Comparison of ENCODE assay signal across 9 cellular contexts in the genomic region with DNA sequence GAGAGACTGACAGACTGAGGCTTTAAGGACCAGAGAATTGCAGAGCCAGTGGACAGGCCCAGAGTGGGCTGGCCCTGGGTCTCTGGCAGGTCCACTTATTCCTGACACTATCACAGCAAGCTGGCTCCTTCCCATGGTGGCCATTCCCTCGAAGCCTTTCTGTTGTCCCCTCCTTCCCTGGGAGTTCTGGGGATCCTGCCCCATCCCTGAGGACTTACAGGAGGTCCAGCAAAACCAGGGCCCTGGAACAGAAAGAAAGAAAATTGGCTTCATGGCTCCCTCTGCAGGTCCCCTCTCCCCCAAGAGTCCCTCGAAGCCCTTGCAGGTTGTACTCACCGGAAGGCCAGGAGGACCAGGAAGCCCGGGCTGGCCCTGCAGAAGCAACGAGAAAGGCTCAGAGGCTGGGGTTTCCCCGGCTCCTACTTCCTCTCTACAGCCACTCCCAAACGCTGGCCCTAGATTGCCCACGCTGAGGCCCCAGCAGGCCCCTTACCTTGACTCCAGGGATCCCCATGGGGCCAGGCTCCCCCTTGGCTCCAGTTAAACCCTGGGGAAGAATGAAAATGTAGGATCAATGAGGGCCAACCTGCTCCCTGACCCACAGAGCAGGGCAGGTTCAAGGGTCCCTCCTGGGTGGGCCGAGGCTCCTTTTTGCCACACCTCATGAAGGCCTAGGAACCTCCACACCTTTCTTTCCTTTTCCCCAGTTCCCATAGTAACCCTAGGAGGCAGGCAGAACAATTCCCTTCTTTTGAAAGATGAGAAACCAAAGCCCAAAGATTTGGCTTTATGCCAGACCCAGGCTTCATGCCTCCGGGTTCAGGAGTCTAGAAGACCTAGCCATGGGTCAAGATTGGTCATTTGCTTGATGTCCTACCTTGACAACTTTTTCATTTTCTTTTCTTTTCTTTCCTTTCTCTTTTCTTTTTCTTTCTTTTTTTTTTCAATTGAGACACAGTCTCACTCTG. TPM values are rescaled to one million over a fixed set of nuclear protein-coding genes. Genes with fewer than 3 reads are reported as not detected.
DNase-seq lines count a peak whose midpoint lies in the region; ATAC-seq lines count a peak whose summit lies in the region.
"Had no signal": no experiment of that assay in that cellular context is flagged by ENCODE, and none has a peak within 500 bp of the region (broad histone marks: within the 10 kb centered on the region; RNA-seq: fewer than 3 reads in every experiment).

No MANE protein-coding gene starts in this region.

- peaks cover 8% of the 10 kb centered on the region in 2 donors for H3K4me1 ChIP-seq in naive thymus-derived CD4-positive, alpha-beta T cell (ENCODE audit: control insufficient read depth in 2 of 2, insufficient read depth in 2 of 2, low read length in 2 of 2)

- H3K4me1 Mint-ChIP-seq in activated CD4-positive, alpha-beta T cell treated with anti-CD3 and anti-CD28 coated beads for 36 hours = peaks cover 28% of the 10 kb centered on the region
- peaks cover 29% of the 10 kb centered on the region for H3K4me1 Mint-ChIP-seq in T-helper 17 cell
- H3K4me1 Mint-ChIP-seq in naive thymus-derived CD4-positive, alpha-beta T cell = peaks cover 6 to 50% (median 21%) of the 10 kb centered on the region in 7 donors

- no peaks in the 10 kb centered on the region for H3K36me3 Mint-ChIP-seq in activated CD4-positive, alpha-beta T cell treated with anti-CD3 and anti-CD28 coated beads for 36 hours (ENCODE audit: low read depth)
- peaks cover 2% of the 10 kb centered on the region for H3K36me3 Mint-ChIP-seq in T-helper 17 cell (ENCODE audit: low read depth)
- peaks cover 0 to 1% (median 0%) of the 10 kb centered on the region in 5 donors for H3K36me3 Mint-ChIP-seq in naive thymus-derived CD4-positive, alpha-beta T cell

- no peaks in the 10 kb centered on the region for H3K27me3 ChIP-seq in naive thymus-derived CD4-positive, alpha-beta T cell (ENCODE audit: control insufficient read depth in 2 of 2, insufficient read depth in 2 of 2, low read length in 2 of 2)

- H3K4me3 ChIP-seq in naive thymus-derived CD4-positive, alpha-beta T cell (ENCODE audit: low read length) = no peak overlapping the region

- H3K4me3 Mint-ChIP-seq in activated CD4-positive, alpha-beta T cell treated with anti-CD3 and anti-CD28 coated beads for 36 hours = no peak overlapping the region
- H3K4me3 Mint-ChIP-seq in T-helper 17 cell = no peak overlapping the region
- H3K4me3 Mint-ChIP-seq in naive thymus-derived CD4-positive, alpha-beta T cell = peak overlapping the region in 2 of 10 donors; percentile 41 to 51

- H3K9me3 Mint-ChIP-seq in activated CD4-positive, alpha-beta T cell treated with anti-CD3 and anti-CD28 coated beads for 36 hours (ENCODE audit: low read depth) = no peaks in the 10 kb centered on the region
- no peaks in the 10 kb centered on the region for H3K9me3 Mint-ChIP-seq in naive thymus-derived CD4-positive, alpha-beta T cell

- no peaks in the 10 kb centered on the region for H3K9me3 ChIP-seq in T-helper 17 cell (ENCODE audit: control insufficient read depth, low read length, poor library complexity, severe bottlenecking)
- H3K9me3 ChIP-seq in naive thymus-derived CD4-positive, alpha-beta T cell (ENCODE audit: control insufficient read depth in 2 of 3, low read length in 3 of 3) = no peaks in the 10 kb centered on the region

- no peaks in the 10 kb centered on the region for H3K36me3 ChIP-seq in naive thymus-derived CD4-positive, alpha-beta T cell (ENCODE audit: control insufficient read depth in 2 of 3, insufficient read depth in 3 of 3, low read length in 3 of 3)

- DNase-seq in activated CD4-positive, alpha-beta T cell treated with anti-CD3 and anti-CD28 coated beads for 36 hours = peak; percentile 49
- no peak for DNase-seq in activated CD4-positive, alpha-beta T cell treated with anti-CD3 and anti-CD28 coated beads for 1 hour
- no peak for DNase-seq in T-helper 17 cell
- DNase-seq in naive thymus-derived CD4-positive, alpha-beta T cell = no peak
- DNase-seq in effector CD8-positive, alpha-beta T cell (lab: John Stamatoyannopoulos, UW) = no peak
- DNase-seq in central memory CD4-positive, alpha-beta T cell = no peak
- no peak for DNase-seq in Kasumi-1 (lab: John Stamatoyannopoulos, UW)

- no peak for ATAC-seq in activated CD4-positive, alpha-beta T cell treated with anti-CD3 and anti-CD28 coated beads for 36 hours
- ATAC-seq in HG03108 (IDR thresholded peaks at IDR 0.05; ENCODE audit: unreplicated experiment) = peak; percentile 46
- no peak for ATAC-seq in T-helper 17 cell
- peak; percentile 22 for ATAC-seq in naive thymus-derived CD4-positive, alpha-beta T cell

- H3K27ac ChIP-seq in naive thymus-derived CD4-positive, alpha-beta T cell (ENCODE audit: low read depth, low read length) = no peak overlapping the region
- H3K27ac ChIP-seq: C4-2B had no signal

- intact Hi-C loops in activated CD4-positive, alpha-beta T cell treated with anti-CD3 and anti-CD28 coated beads for 36 hours (cut with DNase I, micrococcal nuclease) = no loop called here
- intact Hi-C loops in naive thymus-derived CD4-positive, alpha-beta T cell (cut with micrococcal nuclease) = no loop called here

- H3K27ac Mint-ChIP-seq in activated CD4-positive, alpha-beta T cell treated with anti-CD3 and anti-CD28 coated beads for 36 hours = peak overlapping the region; percentile 19
- H3K27ac Mint-ChIP-seq in T-helper 17 cell = peak overlapping the region; percentile 87
- peak overlapping the region in 3 of 9 donors; percentile 8 to 82 (median 76) for H3K27ac Mint-ChIP-seq in naive thymus-derived CD4-positive, alpha-beta T cell

- H3K27me3 Mint-ChIP-seq in activated CD4-positive, alpha-beta T cell treated with anti-CD3 and anti-CD28 coated beads for 36 hours = peaks cover 6% of the 10 kb centered on the region
- H3K27me3 Mint-ChIP-seq in T-helper 17 cell = peaks cover 2% of the 10 kb centered on the region
- H3K27me3 Mint-ChIP-seq in naive thymus-derived CD4-positive, alpha-beta T cell = peaks cover 1 to 17% (median 2%) of the 10 kb centered on the region in 5 donors

- CTCF ChIA-PET in activated CD4-positive, alpha-beta T cell treated with anti-CD3 and anti-CD28 coated beads for 36 hours (lab: Charles Lee) = interaction anchor here (0.7 to 5.8 kb wide), 3 partner anchors 24 to 166 kb away, joined by 3 to 61 read pairs (median 52); no protein-coding TSS in a partner anchor
- CTCF ChIA-PET in naive thymus-derived CD4-positive, alpha-beta T cell (lab: Charles Lee) = interaction anchor here (1.5 to 1.7 kb wide), 2 partner anchors 92 to 160 kb away, joined by 5 to 7 read pairs; no protein-coding TSS in a partner anchor

- POLR2A ChIA-PET in activated CD4-positive, alpha-beta T cell treated with anti-CD3 and anti-CD28 coated beads for 36 hours (lab: Charles Lee) = no interaction called here
- POLR2A ChIA-PET in naive thymus-derived CD4-positive, alpha-beta T cell (lab: Charles Lee) = no interaction called here

RNA-seq across cellular contexts. Expression of a gene that starts 4.6 kb away (rescaled TPM):
- total RNA-seq in activated CD4-positive, alpha-beta T cell treated with anti-CD3 and anti-CD28 coated beads for 36 hours = 1 to 10 TPM; 2.5 to 3.0 TPM
- 1 to 10 TPM; 2.6 to 4.3 TPM for total RNA-seq in T-helper 17 cell
- 10 to 100 TPM in 1 of 5 experiments, 1 to 10 TPM in 3, under 1 TPM in 1; 0.97 to 14.6 (median 3.4) TPM for total RNA-seq in naive thymus-derived CD4-positive, alpha-beta T cell
- polyA plus RNA-seq in naive thymus-derived CD4-positive, alpha-beta T cell = under 1 TPM; 0.43 to 0.55 TPM

RNA-seq across cellular contexts. Expression of a gene that starts 54.5 kb away (rescaled TPM):
- 10 to 100 TPM; 20.7 to 23.0 TPM for total RNA-seq in activated CD4-positive, alpha-beta T cell treated with anti-CD3 and anti-CD28 coated beads for 36 hours
- total RNA-seq in T-helper 17 cell = 10 to 100 TPM in 1 of 2 donors, 1 to 10 TPM in 1; 9.0 to 14.3 TPM
- total RNA-seq in naive thymus-derived CD4-positive, alpha-beta T cell = 10 to 100 TPM in 4 of 5 experiments, 1 to 10 TPM in 1; 9.5 to 31.0 (median 14.1) TPM
- 10 to 100 TPM; 14.5 to 19.2 TPM for polyA plus RNA-seq in naive thymus-derived CD4-positive, alpha-beta T cell

Comparison
In these comparisons a context has a peak if more than half of its experiments do, and no peak if none do; other contexts are left out.
1. ATAC-seq: peak in HG03108 (single experiment) and naive thymus-derived CD4-positive, alpha-beta T cell (single experiment); none in activated CD4-positive, alpha-beta T cell treated with anti-CD3 and anti-CD28 coated beads for 36 hours (single experiment) and T-helper 17 cell (single experiment).